Comparison of ENCODE assay signal across 29 cellular contexts in genomic region chr12:95726903-95727302, GRCh38.
"Had no signal": no experiment of that assay in that cellular context is flagged by ENCODE, and none has a peak within 500 bp of the region (broad histone marks: within the 10 kb centered on the region; RNA-seq: fewer than 3 reads in every experiment).

No MANE protein-coding gene starts in this region.

- H2AFZ ChIP-seq: hepatocyte had no signal

- H3K9me3 ChIP-seq: colonic mucosa, esophagus muscularis mucosa, esophagus squamous epithelium, gastrocnemius medialis, gastroesophageal sphincter had no signal

- H3K27me3 ChIP-seq: colonic mucosa, dorsolateral prefrontal cortex, esophagus muscularis mucosa, esophagus squamous epithelium, foreskin keratinocyte, gastrocnemius medialis, gastroesophageal sphincter, heart left ventricle, heart right ventricle, hepatocyte had no signal

- FAIRE-seq: colon, endometrium, endothelial cell of umbilical vein, frontal cortex had no signal

- H3K4me1 ChIP-seq: colonic mucosa, foreskin keratinocyte had no signal

- DNase-seq: colonic mucosa; cortex of kidney; dermis blood vessel endothelial cell; dorsolateral prefrontal cortex; effector CD8-positive, alpha-beta T cell; effector memory CD4-positive, alpha-beta T cell; effector memory CD8-positive, alpha-beta T cell; endodermal cell; erythroblast; esophagus squamous epithelium; foreskin fibroblast; foreskin keratinocyte; foreskin melanocyte; gastrocnemius medialis; glutamatergic neuron; head of caudate nucleus; heart left ventricle; heart right ventricle had no signal

- H3K4me3 Mint-ChIP-seq: dendritic cell treated with granulocyte-macrophage colony-stimulating factor and Interleukin-4, amounts not matched to agents 40 ng/mL and 50 ng/mL, for 4 days; effector memory CD8-positive, alpha-beta T cell; endodermal cell had no signal

- H3K4me2 ChIP-seq: hepatocyte had no signal

- H3K27ac ChIP-seq: colonic mucosa, coronary artery, dorsolateral prefrontal cortex, epithelial cell of prostate, esophagus muscularis mucosa, esophagus squamous epithelium, foreskin keratinocyte, gastrocnemius medialis, gastroesophageal sphincter, heart left ventricle, heart right ventricle, hepatocyte had no signal

- H3K36me3 ChIP-seq: colonic mucosa, esophagus muscularis mucosa, gastrocnemius medialis, gastroesophageal sphincter had no signal

- ATAC-seq: effector memory CD8-positive, alpha-beta T cell; esophagus mucosa; foreskin keratinocyte; gastrocnemius medialis; gastroesophageal sphincter; heart left ventricle; heart right ventricle had no signal

- H3K79me2 ChIP-seq: hepatocyte had no signal

- H3K9me3 Mint-ChIP-seq: dendritic cell treated with granulocyte-macrophage colony-stimulating factor and Interleukin-4, amounts not matched to agents 40 ng/mL and 50 ng/mL, for 4 days had no signal

- H3K27ac Mint-ChIP-seq: dendritic cell treated with granulocyte-macrophage colony-stimulating factor and Interleukin-4, amounts not matched to agents 40 ng/mL and 50 ng/mL, for 4 days; effector memory CD8-positive, alpha-beta T cell; endodermal cell had no signal

- H3K27me3 Mint-ChIP-seq: dendritic cell treated with granulocyte-macrophage colony-stimulating factor and Interleukin-4, amounts not matched to agents 40 ng/mL and 50 ng/mL, for 4 days had no signal

- H3K4me3 ChIP-seq: colonic mucosa, coronary artery, dorsolateral prefrontal cortex, esophagus muscularis mucosa, esophagus squamous epithelium, gastrocnemius medialis, gastroesophageal sphincter, heart left ventricle, heart right ventricle, hepatocyte had no signal
